Comparison of ENCODE assay signal across 2 cellular contexts in genomic region chr13:110279684-110280083, GRCh38.
TF ChIP-seq lines count a peak whose summit lies in the region.

No MANE protein-coding gene starts in this region.

TF ChIP-seq in IMR-90, 13 proteins besides CTCF, POLR2A, EP300 and RAD21:
- no peak for TF ChIP-seq RFX5 (IDR thresholded peaks at IDR 0.05; ENCODE audit: low read depth, low read length)

TF ChIP-seq in GM23338, 12 proteins besides CTCF, POLR2A, EP300 and RAD21:
- TF ChIP-seq EZH2 (IDR thresholded peaks at IDR 0.05; ENCODE audit: low read depth, unreplicated experiment): no peak
